Comparison of ENCODE assay signal across 8 cellular contexts in genomic region chr9:63812822-63813221, GRCh38.
DNase-seq lines count a peak whose midpoint lies in the region; ATAC-seq, FAIRE-seq and TF ChIP-seq lines count a peak whose summit lies in the region.
"Not testable (repeated sequence)": the region's sequence is repeated elsewhere in the genome, so short reads cannot be mapped to it uniquely, and the experiment has no call there.

No MANE protein-coding gene starts in this region.

- H3K4me2 ChIP-seq in A549 = not testable (repeated sequence)
- H3K4me2 ChIP-seq in mammary epithelial cell (ENCODE audit: insufficient read depth, low read depth, low read length) = peak overlapping the region; percentile 64

- not testable (repeated sequence) for H3K36me3 ChIP-seq in Panc1 (ENCODE audit: control insufficient read depth, insufficient read depth, low read length); mammary epithelial cell (ENCODE audit: insufficient read depth, low read length); right lobe of liver

- TF ChIP-seq CTCF in A549 (IDR thresholded peaks at IDR 0.05); Panc1 (IDR thresholded peaks at IDR 0.05); mammary epithelial cell (conservative IDR thresholded peaks at IDR 0.05 in 1 of 2, IDR thresholded peaks at IDR 0.05 in 1 of 2; ENCODE audit: extremely low read depth in 1 of 2, insufficient read depth in 1 of 2, low read depth in 1 of 2, low read length in 2 of 2); right lobe of liver (IDR thresholded peaks at IDR 0.05): not testable (repeated sequence)

- H3K27ac ChIP-seq in A549; Panc1 (ENCODE audit: low read length); mammary epithelial cell (ENCODE audit: insufficient read depth, low read depth, low read length); right lobe of liver: not testable (repeated sequence)

- 29% methylated on average over 23 of the region's 34 CpGs for WGBS in A549 (ENCODE audit: missing lambda C conversion rate)
- WGBS in mammary epithelial cell (ENCODE audit: low coverage, missing lambda C conversion rate) = 40% methylated on average over 10 of the region's 34 CpGs
- WGBS in right lobe of liver (ENCODE audit: insufficient coverage, low coverage, low lambda C conversion rate, missing lambda C conversion rate) = 49% methylated on average over 4 of the region's 34 CpGs

- not testable (repeated sequence) for TF ChIP-seq POLR2A in A549 (IDR thresholded peaks at IDR 0.05; ENCODE audit: low read length); right lobe of liver (IDR thresholded peaks at IDR 0.05)

- not testable (repeated sequence) for H3K79me2 ChIP-seq in mammary epithelial cell (ENCODE audit: insufficient read depth, low read length)

- intact Hi-C loops in Panc1 (cut with micrococcal nuclease; ENCODE audit: unreplicated experiment); mammary epithelial cell (cut with micrococcal nuclease); right lobe of liver (cut with DNase I): not testable (repeated sequence)

- not testable (repeated sequence) for H3K4me3 ChIP-seq in A549; Panc1 (ENCODE audit: low read depth in 2 of 2, low read length in 2 of 2); right lobe of liver
- peak overlapping the region in 2 of 3 experiments; percentile 30 to 41 for H3K4me3 ChIP-seq in mammary epithelial cell (replicated peaks in 1 of 3; ENCODE audit: insufficient read depth in 1 of 3, low read depth in 2 of 3, low read length in 3 of 3)

- ATAC-seq in A549 (peak; percentile 83 to 93), GM18873 (IDR thresholded peaks at IDR 0.05; ENCODE audit: low FRiP score, unreplicated experiment) (peak; percentile 34), GM21381 (IDR thresholded peaks at IDR 0.05; ENCODE audit: unreplicated experiment) (peak; percentile 64), HG02642 (IDR thresholded peaks at IDR 0.05; ENCODE audit: poor library complexity, unreplicated experiment) (peak; percentile 61), HG03139 (IDR thresholded peaks at IDR 0.05; ENCODE audit: unreplicated experiment) (peak; percentile 59), Panc1 (peak; percentile 74; the same call in 1 of the 2 replicates), right lobe of liver (peak; percentile 56 to 74 (median 69))

- not testable (repeated sequence) for H3K27me3 ChIP-seq in Panc1 (ENCODE audit: control insufficient read depth, insufficient read depth, low read length); mammary epithelial cell (ENCODE audit: insufficient read depth, low read length); right lobe of liver

- H3K9me3 ChIP-seq in A549; Panc1 (ENCODE audit: control insufficient read depth, insufficient read depth, low read depth, low read length); mammary epithelial cell (replicated peaks; ENCODE audit: insufficient read depth, low read length); right lobe of liver: not testable (repeated sequence)

- not testable (repeated sequence) for TF ChIP-seq RAD21 in A549 (conservative IDR thresholded peaks at IDR 0.05 in 1 of 2, IDR thresholded peaks at IDR 0.05 in 1 of 2)

- in situ Hi-C loops in Panc1 (cut with HindIII; ENCODE audit: low pct_unique_long_range_greater_than_20kb, low sequenced_read_pairs); mammary epithelial cell (cut with MboI; ENCODE audit: low sequenced_read_pairs in 2 of 2): not testable (repeated sequence)

- dilution Hi-C loops in mammary epithelial cell (cut with HindIII; ENCODE audit: low sequenced_read_pairs) = not testable (repeated sequence)

- FAIRE-seq in A549 (lab: Jason Lieb, UNC) = not testable (repeated sequence)

- POLR2A ChIA-PET in A549 (lab: Yijun Ruan, JAX); Panc1 (lab: Charles Lee): not testable (repeated sequence)

- not testable (repeated sequence) for H4K20me1 ChIP-seq in mammary epithelial cell (ENCODE audit: insufficient read depth, low read length)

- H3K9ac ChIP-seq in mammary epithelial cell (ENCODE audit: insufficient read depth, low read length) = not testable (repeated sequence)

- TF ChIP-seq EP300 in A549 (IDR thresholded peaks at IDR 0.05) = not testable (repeated sequence)

- not testable (repeated sequence) for H3K4me1 ChIP-seq in A549; Panc1 (ENCODE audit: control insufficient read depth, insufficient read depth, low read length); mammary epithelial cell (ENCODE audit: insufficient read depth, low read length); right lobe of liver

- DNase-seq in A549 (ENCODE audit: low read depth in 1 of 2, low spot score in 1 of 2); Panc1 (ENCODE audit: low read depth, low spot score); mammary epithelial cell; right lobe of liver: not testable (repeated sequence)

- H2AFZ ChIP-seq in mammary epithelial cell (ENCODE audit: low read depth, low read length) = peak overlapping the region; percentile 74

- CTCF ChIA-PET in A549 (lab: Yijun Ruan, JAX); Panc1 (lab: Charles Lee); mammary epithelial cell (lab: Charles Lee; ENCODE audit: low non-redundant PET): not testable (repeated sequence)

- BruUV-seq in Panc1 (replicated peaks; lab: Mats Ljungman, UMichigan); mammary epithelial cell (replicated peaks; lab: Mats Ljungman, UMichigan): not testable (repeated sequence)

Comparison
In these comparisons a context has a peak if more than half of its experiments do, and no peak if none do; other contexts are left out.
1. ATAC-seq: peak in every context shown above with its lines; median percentile 88 in A549; 74 in Panc1; 69 in right lobe of liver; 64 in GM21381; 61 in HG02642; 59 in HG03139; 34 in GM18873.